In the genomic region with DNA sequence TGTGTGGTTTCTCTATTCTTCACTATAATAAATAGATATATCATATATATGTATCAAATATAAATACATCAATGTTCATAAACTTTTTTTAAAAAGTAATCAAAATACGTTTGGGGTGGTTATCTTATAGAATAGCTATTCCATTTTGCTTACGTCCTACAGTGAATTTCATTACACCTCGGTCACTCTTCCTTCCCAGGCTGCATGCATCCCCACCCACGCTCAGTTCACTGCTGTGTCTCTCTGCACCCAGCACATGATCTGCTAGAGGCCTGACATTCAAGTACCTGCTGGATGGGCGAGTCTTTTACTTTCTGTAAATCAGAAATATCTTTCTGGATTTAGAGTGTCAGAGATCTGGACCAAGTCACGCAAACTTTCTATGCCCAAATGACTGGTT, we compare ENCODE assay signal across 21 cellular contexts.
"Had no signal": no experiment of that assay in that cellular context is flagged by ENCODE, and none has a peak within 500 bp of the region (broad histone marks: within the 10 kb centered on the region; RNA-seq: fewer than 3 reads in every experiment).

No MANE protein-coding gene starts in this region.

- H3K27ac Mint-ChIP-seq: activated naive CD4-positive, alpha-beta T cell treated with anti-CD3 and anti-CD28 coated beads, Interleukin-2, amount 10 ng/mL, durations not matched to agents 7 days and 5 days; activated naive CD8-positive, alpha-beta T cell treated with anti-CD3 and anti-CD28 coated beads, Interleukin-2, amount 50 U/mL, for 24 hours; natural killer cell had no signal

- H3K27me3 ChIP-seq: brain microvascular endothelial cell, upper lobe of left lung had no signal

- DNase-seq: activated CD4-positive, alpha-beta T cell treated with anti-CD3 and anti-CD28 coated beads, Interleukin-2, amount 50 U/mL, for 48 hours; activated effector memory CD4-positive, alpha-beta T cell treated with anti-CD3 and anti-CD28 coated beads, Interleukin-2, amount 50 U/mL, for 16 hours; activated naive CD4-positive, alpha-beta T cell treated with anti-CD3 and anti-CD28 coated beads, Interleukin-2, amount 10 ng/mL, durations not matched to agents 7 days and 5 days; activated naive CD8-positive, alpha-beta T cell treated with anti-CD3 and anti-CD28 coated beads, Interleukin-2, amount 50 U/mL, for 24 hours; activated T-cell treated with anti-CD3 and anti-CD28 coated beads for 4 hours; brain microvascular endothelial cell; caudate nucleus; dermis blood vessel endothelial cell; effector CD8-positive, alpha-beta T cell; hippocampal formation; left ventricle myocardium superior; mammary epithelial cell; midbrain; natural killer cell; stimulated activated CD4-positive, alpha-beta T cell treated with anti-CD3 and anti-CD28 coated beads, Interleukin-2, amount 100 ng/mL, for 48 hours; stimulated activated naive CD4-positive, alpha-beta T cell treated with Interleukin-2 at 50 U/mL for 16 hours; T-helper 9 cell had no signal

- H3K4me3 Mint-ChIP-seq: activated naive CD4-positive, alpha-beta T cell treated with anti-CD3 and anti-CD28 coated beads, Interleukin-2, amount 10 ng/mL, durations not matched to agents 7 days and 5 days; activated naive CD8-positive, alpha-beta T cell treated with anti-CD3 and anti-CD28 coated beads, Interleukin-2, amount 50 U/mL, for 24 hours; natural killer cell had no signal

- ATAC-seq: activated naive CD8-positive, alpha-beta T cell treated with anti-CD3 and anti-CD28 coated beads, Interleukin-2, amount 50 U/mL, for 24 hours; esophagus mucosa; left ventricle myocardium superior; natural killer cell had no signal

- FAIRE-seq: endothelial cell of umbilical vein, frontal cortex had no signal

- H3K36me3 Mint-ChIP-seq: natural killer cell had no signal

- H3K36me3 ChIP-seq: brain microvascular endothelial cell, upper lobe of left lung had no signal

- H3K4me3 ChIP-seq: upper lobe of left lung had no signal

- H3K9me3 Mint-ChIP-seq: activated naive CD4-positive, alpha-beta T cell treated with anti-CD3 and anti-CD28 coated beads, Interleukin-2, amount 10 ng/mL, durations not matched to agents 7 days and 5 days; natural killer cell had no signal

- H3K9me3 ChIP-seq: upper lobe of left lung had no signal

- H3K27ac ChIP-seq: brain microvascular endothelial cell, upper lobe of left lung had no signal

- H3K27me3 Mint-ChIP-seq: activated naive CD4-positive, alpha-beta T cell treated with anti-CD3 and anti-CD28 coated beads, Interleukin-2, amount 10 ng/mL, durations not matched to agents 7 days and 5 days; activated naive CD8-positive, alpha-beta T cell treated with anti-CD3 and anti-CD28 coated beads, Interleukin-2, amount 50 U/mL, for 24 hours had no signal
